In genomic region chr16:31253642-31254045, GRCh38 we compare ENCODE assay signal across 9 cellular contexts. TPM values are rescaled to one million over a fixed set of nuclear protein-coding genes. Genes with fewer than 3 reads are reported as not detected.
DNase-seq lines count a peak whose midpoint lies in the region; ATAC-seq and TF ChIP-seq lines count a peak whose summit lies in the region.
"Had no signal": no experiment of that assay in that cellular context is flagged by ENCODE, and none has a peak within 500 bp of the region (broad histone marks: within the 10 kb centered on the region; RNA-seq: fewer than 3 reads in every experiment).

No MANE protein-coding gene starts in this region.

- H3K9me2 ChIP-seq in PC-9 (ENCODE audit: insufficient read depth), result no peaks in the 10 kb centered on the region

- intact Hi-C loops in PC-9 (cut with micrococcal nuclease; ENCODE audit: unreplicated experiment), result no loop called here

- no TSS peak for BruUV-seq in PC-9 (replicated peaks; lab: Mats Ljungman, UMichigan)

- H3K36me3 Mint-ChIP-seq in CD8-positive, alpha-beta memory T cell, result no peaks in the 10 kb centered on the region
- peaks cover 4% of the 10 kb centered on the region for H3K36me3 Mint-ChIP-seq in effector memory CD8-positive, alpha-beta T cell (ENCODE audit: insufficient read depth)

- peak overlapping the region; percentile 54 for H3K27ac ChIP-seq in CD8-positive, alpha-beta memory T cell (ENCODE audit: low read depth, low read length)
- H3K27ac ChIP-seq in PC-9 (0 out of 2 replicates have a peak overlapping the region, but pooled peaks have one; percentile 9), neutrophil (peak overlapping the region; percentile 89)

- H3K36me3 ChIP-seq in CD8-positive, alpha-beta memory T cell (ENCODE audit: insufficient read depth, low read length), result no peaks in the 10 kb centered on the region
- H3K36me3 ChIP-seq in PC-9 (ENCODE audit: low read depth) (no peaks in the 10 kb centered on the region), neutrophil (no peaks in the 10 kb centered on the region)

- H3K27me3 Mint-ChIP-seq in CD8-positive, alpha-beta memory T cell, result peaks cover 0 to 4% of the 10 kb centered on the region in 2 donors
- no peaks in the 10 kb centered on the region for H3K27me3 Mint-ChIP-seq in effector memory CD8-positive, alpha-beta T cell

- no peaks in the 10 kb centered on the region for H3K79me2 ChIP-seq in PC-9 (ENCODE audit: low read depth)

- H3K4me1 Mint-ChIP-seq in CD8-positive, alpha-beta memory T cell, result peaks cover 10 to 16% (median 11%) of the 10 kb centered on the region in 3 donors
- H3K4me1 Mint-ChIP-seq in effector memory CD8-positive, alpha-beta T cell (ENCODE audit: low read depth in 2 of 2), result peaks cover 8 to 10% of the 10 kb centered on the region in 2 donors

- H3K4me2 ChIP-seq in PC-9, result peak overlapping the region; percentile 38

- CTCF ChIA-PET in CD8-positive, alpha-beta memory T cell (lab: Charles Lee), result no interaction called here
- CTCF ChIA-PET in PC-9 (lab: Charles Lee), result no interaction called here

- POLR2A ChIA-PET in CD8-positive, alpha-beta memory T cell (lab: Charles Lee), result no interaction called here
- POLR2A ChIA-PET in PC-9 (lab: Charles Lee; ENCODE audit: unreplicated experiment), result interaction anchor here (0.5 kb wide), 1 partner anchor 72 kb away, joined by 3 read pairs; no protein-coding TSS in a partner anchor

- 0 out of 2 replicates have a peak overlapping the region, but pooled peaks have one; percentile 17 for H2AFZ ChIP-seq in PC-9

- peak; percentile 44 for ATAC-seq in effector memory CD8-positive, alpha-beta T cell (replicated peaks)
- ATAC-seq in HG03139 (IDR thresholded peaks at IDR 0.05; ENCODE audit: unreplicated experiment) (no peak), GM18870 (IDR thresholded peaks at IDR 0.05; ENCODE audit: unreplicated experiment) (no peak)

- H3F3A ChIP-seq in PC-9 (ENCODE audit: insufficient read depth, low read depth), result no peaks in the 10 kb centered on the region; the same call in none of the 2 replicates

- H3K27ac Mint-ChIP-seq in CD8-positive, alpha-beta memory T cell, result peak overlapping the region in 6 of 8 donors; percentile 29 to 87 (median 51)
- H3K27ac Mint-ChIP-seq in effector memory CD8-positive, alpha-beta T cell, result peak overlapping the region; percentile 3 to 49

- H4K20me1 ChIP-seq in PC-9 (ENCODE audit: insufficient read depth), result no peaks in the 10 kb centered on the region

- H3K4me3 Mint-ChIP-seq in CD8-positive, alpha-beta memory T cell, result peak overlapping the region in 2 of 7 donors; percentile 33 to 34
- peak overlapping the region; percentile 24 to 28 for H3K4me3 Mint-ChIP-seq in effector memory CD8-positive, alpha-beta T cell

- TF ChIP-seq CTCF in PC-9 (conservative IDR thresholded peaks at IDR 0.05) (no peak), neutrophil (IDR thresholded peaks at IDR 0.05) (no peak)

- H3K9me3 ChIP-seq in CD8-positive, alpha-beta memory T cell (ENCODE audit: low read length), result no peaks in the 10 kb centered on the region
- no peaks in the 10 kb centered on the region for H3K9me3 ChIP-seq in PC-9 (ENCODE audit: insufficient read depth, low read depth)
- H3K9me3 ChIP-seq in neutrophil, result no peaks in the 10 kb centered on the region

- no peak for DNase-seq in CD8-positive, alpha-beta memory T cell
- DNase-seq in PC-9 (peak in 1 of 2 experiments; percentile 65), NCI-H187 treated with DMSO at 0.1 percent for 48 hours (lab: John Stamatoyannopoulos, UW) (no peak), NAMALWA (ENCODE audit: low spot score) (no peak)
- DNase-seq in effector memory CD8-positive, alpha-beta T cell, result no peak

- no peaks in the 10 kb centered on the region for H3K27me3 ChIP-seq in CD8-positive, alpha-beta memory T cell (ENCODE audit: insufficient read depth, low read length, poor library complexity, severe bottlenecking)
- H3K27me3 ChIP-seq in PC-9 (ENCODE audit: insufficient read depth, low read depth) (no peaks in the 10 kb centered on the region), neutrophil (no peaks in the 10 kb centered on the region)

- peaks cover 8% of the 10 kb centered on the region for H3K4me1 ChIP-seq in CD8-positive, alpha-beta memory T cell (ENCODE audit: insufficient read depth, low read length)
- H3K4me1 ChIP-seq in PC-9 (replicated peaks; ENCODE audit: insufficient read depth), result peaks cover 15% of the 10 kb centered on the region
- H3K4me1 ChIP-seq in neutrophil (ENCODE audit: control insufficient read depth in 1 of 2, insufficient read depth in 1 of 2, low read depth in 1 of 2, low read length in 1 of 2), result peaks cover 69 to 76% of the 10 kb centered on the region in 2 experiments

- H3K9me3 Mint-ChIP-seq in CD8-positive, alpha-beta memory T cell, result peaks cover 0 to 2% (median 0%) of the 10 kb centered on the region in 5 donors
- H3K9me3 Mint-ChIP-seq in effector memory CD8-positive, alpha-beta T cell, result no peaks in the 10 kb centered on the region

- no peak overlapping the region for H3K4me3 ChIP-seq in CD8-positive, alpha-beta memory T cell (ENCODE audit: low read length)
- H3K4me3 ChIP-seq in PC-9 (no peak overlapping the region), neutrophil (ENCODE audit: low read depth in 1 of 2, low read length in 1 of 2) (peak overlapping the region; percentile 46 to 49)

RNA-seq across cellular contexts. Expression of gene ITGAM, which starts 6.1 kb away (rescaled TPM):
- 1 to 10 TPM; 1.7 to 1.8 TPM for total RNA-seq in CD8-positive, alpha-beta memory T cell
- polyA plus RNA-seq in CD8-positive, alpha-beta memory T cell, result 23.3 TPM
- 0.90 and 1.3 TPM in 2 replicates for total RNA-seq in PC-9 (2021)

RNA-seq across cellular contexts. Expression of gene PYDC1, which starts 36.7 kb away (rescaled TPM):
- total RNA-seq in CD8-positive, alpha-beta memory T cell, result not detected
- polyA plus RNA-seq in CD8-positive, alpha-beta memory T cell, result not detected
- total RNA-seq in PC-9 (2021), result not detected in 2 replicates
- total RNA-seq: H4 had no signal

RNA-seq across cellular contexts. Expression of gene TRIM72, which starts 39.7 kb away (rescaled TPM):
- not detected for total RNA-seq in CD8-positive, alpha-beta memory T cell
- not detected for polyA plus RNA-seq in CD8-positive, alpha-beta memory T cell
- total RNA-seq in PC-9 (2021), result 0.09 TPM in 1 of 2 replicates, not detected in the other
- total RNA-seq: H4 had no signal

RNA-seq across cellular contexts. Expression of gene PYCARD, which starts 51.1 kb away (rescaled TPM):
- total RNA-seq in CD8-positive, alpha-beta memory T cell, result 1 to 10 TPM; 4.5 to 5.9 TPM
- polyA plus RNA-seq in CD8-positive, alpha-beta memory T cell, result 77.8 TPM
- 72.9 and 107 TPM in 2 replicates for total RNA-seq in PC-9 (2021)
- total RNA-seq: H4 had no signal

Comparison
In these comparisons a context has a peak if more than half of its experiments do, and no peak if none do; other contexts are left out.
1. H3K27ac ChIP-seq: peak in every context shown above with its lines; median percentile 89 in neutrophil; 54 in CD8-positive, alpha-beta memory T cell; 9 in PC-9.
2. H3K4me3 ChIP-seq: peak in neutrophil (2 of 2); none in CD8-positive, alpha-beta memory T cell (single experiment) and PC-9 (single experiment).